13 cellular contexts compared by ENCODE assay signal in the genomic region with DNA sequence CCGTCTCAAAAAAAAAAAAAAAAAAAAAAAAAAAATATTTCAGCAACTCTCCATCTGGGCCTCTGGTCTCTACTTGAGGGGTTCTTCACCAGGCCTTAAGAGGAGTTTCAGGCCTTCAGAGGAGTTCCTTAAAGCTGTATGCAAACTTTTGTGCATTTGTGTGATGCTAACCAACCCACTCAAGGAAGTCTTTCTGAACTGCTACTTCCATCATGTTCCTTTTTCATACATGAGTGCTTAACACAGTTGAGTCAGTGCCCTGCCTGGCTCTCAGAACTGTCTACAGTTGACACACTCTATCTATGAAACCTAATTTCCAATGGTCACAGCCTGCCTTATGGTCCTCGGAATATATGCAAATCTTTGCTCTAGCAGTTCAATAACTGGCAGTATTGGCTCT.
A peak's percentile ranks its signal among the peaks of the same experiment; 100 is the strongest.
DNase-seq lines count a peak whose midpoint lies in the region; ATAC-seq and TF ChIP-seq lines count a peak whose summit lies in the region.
"Had no signal": no experiment of that assay in that cellular context is flagged by ENCODE, and none has a peak within 500 bp of the region (broad histone marks: within the 10 kb centered on the region; RNA-seq: fewer than 3 reads in every experiment).

No MANE protein-coding gene starts in this region.

- TF ChIP-seq CTCF in left lung (IDR thresholded peaks at IDR 0.05) = no peak

- H3K4me3 ChIP-seq in left lung = no peak overlapping the region
- H3K4me3 ChIP-seq: suprapubic skin had no signal

- ATAC-seq in GM18517 (IDR thresholded peaks at IDR 0.05; ENCODE audit: unreplicated experiment) = peak; percentile 44
- peak; percentile 35 for ATAC-seq in GM21619 (IDR thresholded peaks at IDR 0.05; ENCODE audit: unreplicated experiment)
- ATAC-seq in HG03342 (IDR thresholded peaks at IDR 0.05; ENCODE audit: unreplicated experiment) = peak; percentile 30
- no peak for ATAC-seq in left lung
- ATAC-seq: WTC11 had no signal

- H3K27me3 ChIP-seq in left lung = no peaks in the 10 kb centered on the region
- H3K27me3 ChIP-seq: suprapubic skin had no signal

- H3K9me3 ChIP-seq in left lung = no peaks in the 10 kb centered on the region
- H3K9me3 ChIP-seq: suprapubic skin had no signal

- intact Hi-C loops in left lung (cut with DNase I) = loop anchor here in 1 of 2 donors (10.0 kb wide), 1 partner anchor 148 kb away; the partner anchor contains the start of gene MEF2C

- peaks cover 0 to 25% of the 10 kb centered on the region in 2 donors for H3K4me1 ChIP-seq in left lung
- H3K4me1 ChIP-seq: suprapubic skin had no signal

- DNase-seq in kidney tubule cell (ENCODE audit: low spot score) = peak; percentile 51
- DNase-seq in left lung = no peak
- no peak for DNase-seq in SW480 (ENCODE audit: low spot score)
- DNase-seq in LoVo (ENCODE audit: low spot score) = no peak
- no peak for DNase-seq in NCI-H774 (lab: John Stamatoyannopoulos, UW)
- DNase-seq: cerebellar nuclear complex, NCI-H2029, occipital lobe had no signal

- H3K36me3 ChIP-seq in left lung = no peaks in the 10 kb centered on the region
- H3K36me3 ChIP-seq: suprapubic skin had no signal

- H3K27ac ChIP-seq in left lung = no peak overlapping the region
- H3K27ac ChIP-seq: suprapubic skin had no signal
